In genomic region chr15:77018796-77019475, GRCh38 we compare ENCODE assay signal across 22 cellular contexts. TPM values are rescaled to one million over a fixed set of nuclear protein-coding genes. Genes with fewer than 3 reads are reported as not detected.
DNase-seq lines count a peak whose midpoint lies in the region; ATAC-seq, FAIRE-seq and TF ChIP-seq lines count a peak whose summit lies in the region.
"Had no signal": no experiment of that assay in that cellular context is flagged by ENCODE, and none has a peak within 500 bp of the region (broad histone marks: within the 10 kb centered on the region; RNA-seq: fewer than 3 reads in every experiment).

No MANE protein-coding gene starts in this region.

- no peaks in the 10 kb centered on the region for H3K9me3 Mint-ChIP-seq in CD4-positive, CD25-positive, alpha-beta regulatory T cell
- H3K9me3 Mint-ChIP-seq in activated CD8-positive, alpha-beta T cell treated with anti-CD3 and anti-CD28 coated beads, Interleukin-2, amount 10 ng/mL, durations not matched to agents 7 days and 5 days (ENCODE audit: insufficient read depth), result no peaks in the 10 kb centered on the region
- H3K9me3 Mint-ChIP-seq: neural crest cell had no signal

- H3K79me2 ChIP-seq in HepG2 (ENCODE audit: insufficient read depth, low read length), result no peaks in the 10 kb centered on the region

- H3K9me3 ChIP-seq in BE2C (no peaks in the 10 kb centered on the region), HepG2 (ENCODE audit: low read length) (no peaks in the 10 kb centered on the region), ovary (no peaks in the 10 kb centered on the region)
- no peaks in the 10 kb centered on the region for H3K9me3 ChIP-seq in CD4-positive, CD25-positive, alpha-beta regulatory T cell (ENCODE audit: control insufficient read depth in 2 of 2, low read length in 2 of 2)
- H3K9me3 ChIP-seq: testis had no signal

- in situ Hi-C loops in HepG2 (cut with HindIII; ENCODE audit: extremely low pct_ligation_motif_present, low pct_unique_long_range_greater_than_20kb), result no loop called here

- H3K27me3 ChIP-seq in BE2C (no peaks in the 10 kb centered on the region), HepG2 (ENCODE audit: control insufficient read depth in 1 of 2, insufficient read depth in 2 of 2, low read length in 2 of 2) (peaks cover 8 to 67% of the 10 kb centered on the region in 2 experiments; a peak in 4 of 5 replicates), ovary (no peaks in the 10 kb centered on the region)
- H3K27me3 ChIP-seq in CD4-positive, CD25-positive, alpha-beta regulatory T cell (ENCODE audit: control insufficient read depth, insufficient read depth, low read length), result no peaks in the 10 kb centered on the region
- H3K27me3 ChIP-seq: testis had no signal

- peak; percentile 2 for DNase-seq in BE2C
- no peak for DNase-seq in CD4-positive, CD25-positive, alpha-beta regulatory T cell
- no peak for DNase-seq in activated CD8-positive, alpha-beta T cell treated with anti-CD3 and anti-CD28 coated beads, Interleukin-2, amount 10 ng/mL, durations not matched to agents 7 days and 5 days
- DNase-seq in HepG2 (ENCODE audit: low spot score), result no peak
- no peak for DNase-seq in mucosa of gallbladder (ENCODE audit: low spot score)
- DNase-seq in ovary, result no peak
- no peak for DNase-seq in NCI-H1417 (lab: John Stamatoyannopoulos, UW)
- DNase-seq: activated CD4-positive, alpha-beta T cell treated with anti-CD3 and anti-CD28 coated beads, Interleukin-2, amount 50 U/mL, for 1 hour; activated effector memory CD4-positive, alpha-beta T cell treated with Interleukin-2 at 50 U/mL for 16 hours; dermis blood vessel endothelial cell; DND-41; mammary epithelial cell; NCI-H2029; NCI-H510A treated with DMSO at 0.1 percent for 48 hours; SHP77; testis had no signal

- H3K4me1 ChIP-seq in BE2C (peaks cover 8% of the 10 kb centered on the region), HepG2 (ENCODE audit: insufficient read depth, low read length) (no peaks in the 10 kb centered on the region), ovary (ENCODE audit: insufficient read depth) (peaks cover 2% of the 10 kb centered on the region)
- H3K4me1 ChIP-seq in CD4-positive, CD25-positive, alpha-beta regulatory T cell (ENCODE audit: control insufficient read depth, insufficient read depth, low read length, poor library complexity, severe bottlenecking), result peaks cover 51% of the 10 kb centered on the region
- H3K4me1 ChIP-seq: testis had no signal

- CTCF ChIA-PET in activated CD8-positive, alpha-beta T cell treated with anti-CD3 and anti-CD28 coated beads, Interleukin-2, amount 10 ng/mL, durations not matched to agents 7 days and 5 days (lab: Charles Lee), result interaction anchor here (8.2 to 13.1 kb wide), 2 partner anchors 23 to 45 kb away, joined by 75 to 159 read pairs; partner anchors contain the start of gene PSTPIP1
- CTCF ChIA-PET in HepG2 (lab: Yijun Ruan, JAX; ENCODE audit: low intra/inter-chr PET ratio, low total read pairs), result no interaction called here

- H3K4me1 Mint-ChIP-seq in CD4-positive, CD25-positive, alpha-beta regulatory T cell, result peaks cover 4 to 80% (median 38%) of the 10 kb centered on the region in 4 donors
- peaks cover 100% of the 10 kb centered on the region for H3K4me1 Mint-ChIP-seq in activated CD8-positive, alpha-beta T cell treated with anti-CD3 and anti-CD28 coated beads, Interleukin-2, amount 10 ng/mL, durations not matched to agents 7 days and 5 days (ENCODE audit: low read depth)
- H3K4me1 Mint-ChIP-seq: neural crest cell had no signal

- BruUV-seq in HepG2 (replicated peaks; lab: Mats Ljungman, UMichigan), result no TSS peak

- no peak for TF ChIP-seq CTCF in BE2C (IDR thresholded peaks at IDR 0.05; ENCODE audit: low read depth, low read length)
- no peak for TF ChIP-seq CTCF in HepG2 (CRISPR knock-in tag; IDR thresholded peaks at IDR 0.05)
- no peak for TF ChIP-seq CTCF in ovary (IDR thresholded peaks at IDR 0.05)

- H3K9ac ChIP-seq in HepG2 (ENCODE audit: insufficient read depth, low read depth, low read length), result no peak overlapping the region

- ATAC-seq in CD4-positive, CD25-positive, alpha-beta regulatory T cell (ENCODE audit: low read depth in 2 of 2), result no peak
- no peak for ATAC-seq in activated CD8-positive, alpha-beta T cell treated with anti-CD3 and anti-CD28 coated beads, Interleukin-2, amount 10 ng/mL, durations not matched to agents 7 days and 5 days
- ATAC-seq in HepG2, result peak; percentile 5; the same call in 1 of the 3 replicates
- ATAC-seq: esophagus mucosa had no signal

- TF ChIP-seq POLR2A in HepG2 (IDR thresholded peaks at IDR 0.05; ENCODE audit: insufficient read depth in 1 of 2, low read depth in 2 of 2, low read length in 2 of 2) (no peak), ovary (IDR thresholded peaks at IDR 0.05) (no peak)

- no peaks in the 10 kb centered on the region for H3K27me3 Mint-ChIP-seq in CD4-positive, CD25-positive, alpha-beta regulatory T cell
- no peaks in the 10 kb centered on the region for H3K27me3 Mint-ChIP-seq in activated CD8-positive, alpha-beta T cell treated with anti-CD3 and anti-CD28 coated beads, Interleukin-2, amount 10 ng/mL, durations not matched to agents 7 days and 5 days (ENCODE audit: low read depth)
- H3K27me3 Mint-ChIP-seq: B cell had no signal

- H3K36me3 ChIP-seq in BE2C, result no peaks in the 10 kb centered on the region
- peaks cover 39% of the 10 kb centered on the region for H3K36me3 ChIP-seq in CD4-positive, CD25-positive, alpha-beta regulatory T cell (ENCODE audit: control insufficient read depth, insufficient read depth, low read length)
- no peaks in the 10 kb centered on the region for H3K36me3 ChIP-seq in HepG2 (replicated peaks in 1 of 2; ENCODE audit: control insufficient read depth in 1 of 2, insufficient read depth in 2 of 2, low read length in 2 of 2)
- no peaks in the 10 kb centered on the region for H3K36me3 ChIP-seq in ovary

- FAIRE-seq in HepG2 (lab: Jason Lieb, UNC), result no peak
- FAIRE-seq: GM19239 had no signal

- 22% methylated on average over 3 of the region's 10 CpGs for WGBS in HepG2 (ENCODE audit: low lambda C conversion rate)
- 91 to 96% (median 92%) methylated on average over 10 of the region's 10 CpGs for WGBS in ovary, 3 donors

- POLR2A ChIA-PET in activated CD8-positive, alpha-beta T cell treated with anti-CD3 and anti-CD28 coated beads, Interleukin-2, amount 10 ng/mL, durations not matched to agents 7 days and 5 days (lab: Charles Lee), result interaction anchor here (1.0 to 8.6 kb wide), 2 partner anchors 22 to 32 kb away, joined by 3 to 125 read pairs; partner anchors contain the start of gene PSTPIP1
- POLR2A ChIA-PET in HepG2 (lab: Yijun Ruan, JAX), result no interaction called here

- peak overlapping the region; percentile 25 for H3K27ac ChIP-seq in CD4-positive, CD25-positive, alpha-beta regulatory T cell (ENCODE audit: insufficient read depth, low read length, poor library complexity, severe bottlenecking)
- H3K27ac ChIP-seq in HepG2 (ENCODE audit: extremely low read length, insufficient read depth, low read length) (no peak overlapping the region), ovary (no peak overlapping the region)
- H3K27ac ChIP-seq: testis had no signal

- H4K20me1 ChIP-seq in HepG2 (ENCODE audit: insufficient read depth, low read length), result no peaks in the 10 kb centered on the region

- no peak overlapping the region for H3K4me3 ChIP-seq in BE2C (ENCODE audit: low read depth, low read length)
- no peak overlapping the region for H3K4me3 ChIP-seq in CD4-positive, CD25-positive, alpha-beta regulatory T cell (ENCODE audit: low read depth, low read length)
- H3K4me3 ChIP-seq in HepG2 (replicated peaks in 1 of 3; ENCODE audit: insufficient read depth in 1 of 3, low read depth in 2 of 3, low read length in 3 of 3), result no peak overlapping the region; a peak in 1 of 6 replicates
- no peak overlapping the region for H3K4me3 ChIP-seq in ovary
- H3K4me3 ChIP-seq: testis had no signal

- no peak overlapping the region for H2AFZ ChIP-seq in HepG2 (ENCODE audit: low read length)

- H3K36me3 Mint-ChIP-seq in CD4-positive, CD25-positive, alpha-beta regulatory T cell, result peaks cover 4% of the 10 kb centered on the region
- peaks cover 79% of the 10 kb centered on the region for H3K36me3 Mint-ChIP-seq in activated CD8-positive, alpha-beta T cell treated with anti-CD3 and anti-CD28 coated beads, Interleukin-2, amount 10 ng/mL, durations not matched to agents 7 days and 5 days (ENCODE audit: low read depth)
- H3K36me3 Mint-ChIP-seq: brain had no signal

- peak overlapping the region in 1 of 3 donors; percentile 68 for H3K27ac Mint-ChIP-seq in CD4-positive, CD25-positive, alpha-beta regulatory T cell
- H3K27ac Mint-ChIP-seq in activated CD8-positive, alpha-beta T cell treated with anti-CD3 and anti-CD28 coated beads, Interleukin-2, amount 10 ng/mL, durations not matched to agents 7 days and 5 days, result peak overlapping the region; percentile 99
- H3K27ac Mint-ChIP-seq: brain had no signal

- intact Hi-C loops in HepG2 (cut with micrococcal nuclease; ENCODE audit: unreplicated experiment), result no loop called here
- intact Hi-C loops in ovary (cut with DNase I), result no loop called here

- TF ChIP-seq RAD21 in HepG2 (CRISPR knock-in tag; IDR thresholded peaks at IDR 0.05), result no peak

- no peak overlapping the region for H3K4me3 Mint-ChIP-seq in CD4-positive, CD25-positive, alpha-beta regulatory T cell
- H3K4me3 Mint-ChIP-seq in activated CD8-positive, alpha-beta T cell treated with anti-CD3 and anti-CD28 coated beads, Interleukin-2, amount 10 ng/mL, durations not matched to agents 7 days and 5 days, result peak overlapping the region; percentile 17
- H3K4me3 Mint-ChIP-seq: B cell, brain, neural crest cell had no signal

- no peak for TF ChIP-seq EP300 in HepG2 (IDR thresholded peaks at IDR 0.05; ENCODE audit: low read depth in 2 of 2, low read length in 2 of 2)
- no peak for TF ChIP-seq EP300 in HepG2 (CRISPR knock-in tag; IDR thresholded peaks at IDR 0.05; ENCODE audit: borderline replicate concordance)
- no peak for TF ChIP-seq EP300 in ovary (IDR thresholded peaks at IDR 0.05)

- 0 out of 2 replicates have a peak overlapping the region, but pooled peaks have one; percentile 32 for H3K4me2 ChIP-seq in HepG2 (ENCODE audit: low read depth, low read length)

RNA-seq across cellular contexts. Expression of gene PSTPIP1, which starts 24.0 kb away (rescaled TPM):
- polyA plus RNA-seq in BE2C (2012; ENCODE audit: insufficient read depth, insufficient read length, low read depth), result 7.2 TPM
- 169 TPM for total RNA-seq in CD4-positive, CD25-positive, alpha-beta regulatory T cell
- polyA plus RNA-seq in CD4-positive, CD25-positive, alpha-beta regulatory T cell, result 10 to 100 TPM; 41.3 to 69.2 (median 45.7) TPM
- total RNA-seq in activated CD8-positive, alpha-beta T cell treated with anti-CD3 and anti-CD28 coated beads, Interleukin-2, amount 10 ng/mL, durations not matched to agents 7 days and 5 days, result 100 to 1,000 TPM; 208 to 212 TPM
- 8.7 and 9.2 TPM in 2 replicates for total RNA-seq in HepG2 (2016; rRNA removed; fragmentation: Illumina TruSeq; extraction: Trizol)
- total RNA-seq in HepG2 (2016; cell fraction: cytosol; rRNA removed; fragmentation: Illumina TruSeq; extraction: Trizol; ENCODE audit: low read depth), result 5.7 and 10.5 TPM in 2 replicates
- total RNA-seq in HepG2 (2016; cell fraction: insoluble cytoplasmic fraction; rRNA removed; fragmentation: Illumina TruSeq; extraction: Trizol), result 8.0 and 9.9 TPM in 2 replicates
- total RNA-seq in HepG2 (2016; cell fraction: membrane; rRNA removed; fragmentation: Illumina TruSeq; extraction: Trizol), result 9.1 and 10.1 TPM in 2 replicates
- 2.9 and 4.0 TPM in 2 replicates for total RNA-seq in HepG2 (2016; cell fraction: nucleus; rRNA removed; fragmentation: Illumina TruSeq; extraction: Trizol)
- polyA plus RNA-seq in HepG2 (2011; rRNA removed), result 4.4 TPM in 2 replicates
- polyA plus RNA-seq in HepG2 (2011; cell fraction: cytosol; rRNA removed), result 3.9 and 5.6 TPM in 2 replicates
- 4.4 and 6.8 TPM in 2 replicates for polyA plus RNA-seq in HepG2 (2011; cell fraction: nucleus; rRNA removed)
- polyA plus RNA-seq in HepG2 (2012), result 3.9 and 7.4 TPM in 2 replicates
- 7.4 and 12.4 TPM in 2 replicates for polyA plus RNA-seq in HepG2 (2016; cell fraction: cytosol; fragmentation: Illumina TruSeq; extraction: Trizol; ENCODE audit: low read depth)
- polyA plus RNA-seq in HepG2 (2016; cell fraction: insoluble cytoplasmic fraction; fragmentation: Illumina TruSeq; extraction: Trizol; ENCODE audit: low read depth), result 7.8 and 11.1 TPM in 2 replicates
- polyA plus RNA-seq in HepG2 (2016; cell fraction: membrane; fragmentation: Illumina TruSeq; extraction: Trizol; ENCODE audit: low read depth), result 9.1 and 13.5 TPM in 2 replicates
- 6.9 and 7.5 TPM in 2 replicates for polyA plus RNA-seq in HepG2 (2016; cell fraction: nucleus; fragmentation: Illumina TruSeq; extraction: Trizol; ENCODE audit: insufficient read depth, low read depth)
- polyA minus RNA-seq in HepG2 (2011; rRNA and poly(A)+ RNA removed; ENCODE audit: low replicate concordance), result 2.2 TPM in 1 of 2 replicates, not detected in the other
- polyA minus RNA-seq in HepG2 (2011; cell fraction: cytosol; rRNA and poly(A)+ RNA removed), result 3.2 TPM in 1 of 2 replicates, not detected in the other
- polyA minus RNA-seq in HepG2 (2011; cell fraction: nucleus; rRNA and poly(A)+ RNA removed), result 1.8 and 2.4 TPM in 2 replicates
- total RNA-seq in mucosa of gallbladder, result 16.3 TPM
- total RNA-seq in ovary, result 10 to 100 TPM in 1 of 7 donors, 1 to 10 TPM in 6; 1.8 to 10.9 (median 3.7) TPM
- polyA plus RNA-seq in ovary, result 1 to 10 TPM; 1.4 to 2.4 TPM
- total RNA-seq: glomerular endothelial cell had no signal

RNA-seq across cellular contexts. Expression of gene TSPAN3, which starts 52.0 kb away (rescaled TPM):
- polyA plus RNA-seq in BE2C (2012; ENCODE audit: insufficient read depth, insufficient read length, low read depth), result 387 TPM
- 5.4 TPM for total RNA-seq in CD4-positive, CD25-positive, alpha-beta regulatory T cell
- polyA plus RNA-seq in CD4-positive, CD25-positive, alpha-beta regulatory T cell, result 10 to 100 TPM; 19.2 to 31.0 (median 27.2) TPM
- 10 to 100 TPM; 17.4 to 18.4 TPM for total RNA-seq in activated CD8-positive, alpha-beta T cell treated with anti-CD3 and anti-CD28 coated beads, Interleukin-2, amount 10 ng/mL, durations not matched to agents 7 days and 5 days
- total RNA-seq in HepG2 (2016; rRNA removed; fragmentation: Illumina TruSeq; extraction: Trizol), result 102 and 170 TPM in 2 replicates
- 51.2 and 62.4 TPM in 2 replicates for total RNA-seq in HepG2 (2016; cell fraction: cytosol; rRNA removed; fragmentation: Illumina TruSeq; extraction: Trizol; ENCODE audit: low read depth)
- 108 and 171 TPM in 2 replicates for total RNA-seq in HepG2 (2016; cell fraction: insoluble cytoplasmic fraction; rRNA removed; fragmentation: Illumina TruSeq; extraction: Trizol)
- 109 and 138 TPM in 2 replicates for total RNA-seq in HepG2 (2016; cell fraction: membrane; rRNA removed; fragmentation: Illumina TruSeq; extraction: Trizol)
- 128 and 152 TPM in 2 replicates for total RNA-seq in HepG2 (2016; cell fraction: nucleus; rRNA removed; fragmentation: Illumina TruSeq; extraction: Trizol)
- polyA plus RNA-seq in HepG2 (2011; rRNA removed), result 155 and 167 TPM in 2 replicates
- 231 and 297 TPM in 2 replicates for polyA plus RNA-seq in HepG2 (2011; cell fraction: cytosol; rRNA removed)
- 56.3 and 77.8 TPM in 2 replicates for polyA plus RNA-seq in HepG2 (2011; cell fraction: nucleus; rRNA removed)
- 134 and 159 TPM in 2 replicates for polyA plus RNA-seq in HepG2 (2012)
- polyA plus RNA-seq in HepG2 (2016; cell fraction: cytosol; fragmentation: Illumina TruSeq; extraction: Trizol; ENCODE audit: low read depth), result 52.0 and 77.5 TPM in 2 replicates
- 105 and 130 TPM in 2 replicates for polyA plus RNA-seq in HepG2 (2016; cell fraction: insoluble cytoplasmic fraction; fragmentation: Illumina TruSeq; extraction: Trizol; ENCODE audit: low read depth)
- 93.2 and 115 TPM in 2 replicates for polyA plus RNA-seq in HepG2 (2016; cell fraction: membrane; fragmentation: Illumina TruSeq; extraction: Trizol; ENCODE audit: low read depth)
- polyA plus RNA-seq in HepG2 (2016; cell fraction: nucleus; fragmentation: Illumina TruSeq; extraction: Trizol; ENCODE audit: insufficient read depth, low read depth), result 217 and 229 TPM in 2 replicates
- 238 and 277 TPM in 2 replicates for polyA minus RNA-seq in HepG2 (2011; rRNA and poly(A)+ RNA removed; ENCODE audit: low replicate concordance)
- 83.9 and 119 TPM in 2 replicates for polyA minus RNA-seq in HepG2 (2011; cell fraction: cytosol; rRNA and poly(A)+ RNA removed)
- 38.1 and 56.6 TPM in 2 replicates for polyA minus RNA-seq in HepG2 (2011; cell fraction: nucleus; rRNA and poly(A)+ RNA removed)
- 430 TPM for total RNA-seq in mucosa of gallbladder
- total RNA-seq in ovary, result 100 to 1,000 TPM; 140 to 266 (median 174) TPM
- polyA plus RNA-seq in ovary, result 100 to 1,000 TPM; 196 to 244 TPM
